Comparison of ENCODE assay signal across 25 cellular contexts in the genomic region with DNA sequence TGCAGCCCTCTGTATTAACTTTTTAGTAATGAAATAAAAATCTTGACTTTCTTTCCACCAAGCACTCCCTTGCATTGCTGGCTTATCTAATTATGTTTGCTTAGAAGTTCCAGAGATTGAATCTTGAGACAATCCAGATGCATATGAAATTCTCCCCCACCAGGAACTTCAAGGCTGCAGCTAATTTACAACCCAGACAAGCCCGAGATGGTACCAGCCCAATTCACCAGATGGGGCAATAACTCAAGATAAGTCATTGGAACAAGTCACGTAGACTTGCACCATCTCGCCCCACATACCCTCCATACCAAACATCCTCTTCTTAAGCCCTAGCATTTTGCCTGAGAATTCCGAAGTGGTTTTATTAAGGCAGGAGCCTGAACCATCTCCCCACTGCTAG. TPM values are rescaled to one million over a fixed set of nuclear protein-coding genes. Genes with fewer than 3 reads are reported as not detected.
DNase-seq lines count a peak whose midpoint lies in the region; ATAC-seq and TF ChIP-seq lines count a peak whose summit lies in the region.
"Had no signal": no experiment of that assay in that cellular context is flagged by ENCODE, and none has a peak within 500 bp of the region (broad histone marks: within the 10 kb centered on the region; RNA-seq: fewer than 3 reads in every experiment).

No MANE protein-coding gene starts in this region.

- H3K27me3 Mint-ChIP-seq in GM23338 (ENCODE audit: insufficient read depth, low read depth, poor library complexity) (no peaks in the 10 kb centered on the region), endodermal cell (ENCODE audit: insufficient read depth) (no peaks in the 10 kb centered on the region)
- H3K27me3 Mint-ChIP-seq in naive thymus-derived CD8-positive, alpha-beta T cell = peaks cover 0 to 5% (median 2%) of the 10 kb centered on the region in 5 donors
- H3K27me3 Mint-ChIP-seq: CD4-positive, alpha-beta T cell had no signal

- no peak overlapping the region for H3K4me3 Mint-ChIP-seq in GM23338
- H3K4me3 Mint-ChIP-seq in endodermal cell = no peak overlapping the region
- no peak overlapping the region for H3K4me3 Mint-ChIP-seq in naive thymus-derived CD8-positive, alpha-beta T cell
- H3K4me3 Mint-ChIP-seq: activated CD4-positive, alpha-beta memory T cell treated with anti-CD3 and anti-CD28 coated beads, Interleukin-2, amount 10 ng/mL, durations not matched to agents 7 days and 5 days; CD4-positive, alpha-beta T cell; natural killer cell treated with Interleukin-12 subunit alpha and Interleukin-12 subunit beta and Interleukin-15 and Interleukin-18, amount 100 ng/mL, for 72 hours had no signal

- no peaks in the 10 kb centered on the region for H3K27me3 ChIP-seq in GM23338 (ENCODE audit: insufficient read depth)
- no peaks in the 10 kb centered on the region for H3K27me3 ChIP-seq in endodermal cell (ENCODE audit: control insufficient read depth, insufficient read depth, low read length, poor library complexity, severe bottlenecking)
- H3K27me3 ChIP-seq in mesenchymal stem cell (ENCODE audit: control insufficient read depth in 1 of 2, insufficient read depth in 1 of 2, low read length in 2 of 2) = no peaks in the 10 kb centered on the region
- H3K27me3 ChIP-seq: body of pancreas, sigmoid colon, tibial artery had no signal

- H3K4me1 ChIP-seq in GM23338 (ENCODE audit: insufficient read depth) = peaks cover 14% of the 10 kb centered on the region; the same call in 1 of the 2 replicates
- no peaks in the 10 kb centered on the region for H3K4me1 ChIP-seq in endodermal cell (ENCODE audit: control insufficient read depth, insufficient read depth, low read length)
- H3K4me1 ChIP-seq in mesenchymal stem cell (ENCODE audit: control insufficient read depth, insufficient read depth, low read depth, low read length) = no peaks in the 10 kb centered on the region
- H3K4me1 ChIP-seq: body of pancreas, sigmoid colon, tibial artery had no signal

- H2AK5ac ChIP-seq in mesenchymal stem cell (ENCODE audit: low read length, severe bottlenecking) = no peak overlapping the region

- WGBS in endodermal cell (ENCODE audit: insufficient coverage in 1 of 2, insufficient read length in 1 of 2), 2 experiments = 87 to 88% methylated on average over 3 to 4 of the region's 4 CpGs
- WGBS in mesenchymal stem cell = 29% methylated on average over 4 of the region's 4 CpGs

- H3K4me1 Mint-ChIP-seq in GM23338 (peaks cover 19% of the 10 kb centered on the region), endodermal cell (peaks cover 14% of the 10 kb centered on the region)
- H3K4me1 Mint-ChIP-seq in naive thymus-derived CD8-positive, alpha-beta T cell = no peaks in the 10 kb centered on the region
- H3K4me1 Mint-ChIP-seq: activated CD4-positive, alpha-beta memory T cell treated with anti-CD3 and anti-CD28 coated beads, Interleukin-2, amount 10 ng/mL, durations not matched to agents 7 days and 5 days had no signal

- H3K9me3 Mint-ChIP-seq in GM23338 = no peaks in the 10 kb centered on the region
- peaks cover 5% of the 10 kb centered on the region for H3K9me3 Mint-ChIP-seq in endodermal cell
- peaks cover 1 to 52% (median 26%) of the 10 kb centered on the region in 9 donors for H3K9me3 Mint-ChIP-seq in naive thymus-derived CD8-positive, alpha-beta T cell
- H3K9me3 Mint-ChIP-seq: activated CD4-positive, alpha-beta memory T cell treated with anti-CD3 and anti-CD28 coated beads, Interleukin-2, amount 10 ng/mL, durations not matched to agents 7 days and 5 days had no signal

- H3K79me2 ChIP-seq in GM23338 (replicated peaks; ENCODE audit: insufficient read depth) = no peaks in the 10 kb centered on the region

- H3K23ac ChIP-seq in mesenchymal stem cell (ENCODE audit: low read length in 2 of 2) = no peak overlapping the region

- H3K9ac ChIP-seq in endodermal cell (ENCODE audit: extremely low read depth, low read length, poor library complexity, severe bottlenecking) = no peak overlapping the region
- no peak overlapping the region for H3K9ac ChIP-seq in mesenchymal stem cell (ENCODE audit: low read length)

- H2BK12ac ChIP-seq in mesenchymal stem cell (ENCODE audit: low read length in 2 of 2) = no peak overlapping the region

- peaks cover 5% of the 10 kb centered on the region; the same call in 1 of the 2 replicates for H3K9me2 ChIP-seq in GM23338 (ENCODE audit: insufficient read depth)

- H3K27ac ChIP-seq in GM23338 (ENCODE audit: low read depth) (no peak overlapping the region), endodermal cell (ENCODE audit: low read depth, low read length) (no peak overlapping the region), mesenchymal stem cell (ENCODE audit: low read length, poor library complexity, severe bottlenecking) (no peak overlapping the region)
- H3K27ac ChIP-seq: body of pancreas, sigmoid colon, tibial artery had no signal

- H2BK5ac ChIP-seq in mesenchymal stem cell (ENCODE audit: low read depth, low read length, poor library complexity, severe bottlenecking) = no peak overlapping the region

- H3K4me3 ChIP-seq in GM23338 (no peak overlapping the region), endodermal cell (ENCODE audit: low read length) (peak overlapping the region; percentile 33), mesenchymal stem cell (ENCODE audit: insufficient read depth in 1 of 2, low read depth in 1 of 2, low read length in 2 of 2) (no peak overlapping the region)
- H3K4me3 ChIP-seq: body of pancreas, sigmoid colon, tibial artery had no signal

- H3K27ac Mint-ChIP-seq in GM23338 (no peak overlapping the region), endodermal cell (no peak overlapping the region)
- no peak overlapping the region for H3K27ac Mint-ChIP-seq in naive thymus-derived CD8-positive, alpha-beta T cell
- H3K27ac Mint-ChIP-seq: activated CD4-positive, alpha-beta memory T cell treated with anti-CD3 and anti-CD28 coated beads, Interleukin-2, amount 10 ng/mL, durations not matched to agents 7 days and 5 days; CD4-positive, alpha-beta T cell; natural killer cell treated with Interleukin-12 subunit alpha and Interleukin-12 subunit beta and Interleukin-15 and Interleukin-18, amount 100 ng/mL, for 72 hours had no signal

- H3K14ac ChIP-seq in mesenchymal stem cell (ENCODE audit: low read length in 2 of 2) = no peak overlapping the region

- H4K20me1 ChIP-seq in GM23338 (replicated peaks; ENCODE audit: insufficient read depth) = no peaks in the 10 kb centered on the region

- POLR2A ChIA-PET in naive thymus-derived CD8-positive, alpha-beta T cell (lab: Charles Lee) = no interaction called here

- no peaks in the 10 kb centered on the region for H3F3A ChIP-seq in GM23338 (replicated peaks; ENCODE audit: low read depth)

- H4K8ac ChIP-seq in mesenchymal stem cell (ENCODE audit: low read length) = no peak overlapping the region

- H3K36me3 Mint-ChIP-seq in GM23338 (ENCODE audit: low read depth) (no peaks in the 10 kb centered on the region), endodermal cell (ENCODE audit: low read depth) (no peaks in the 10 kb centered on the region)
- peaks cover 3 to 27% (median 9%) of the 10 kb centered on the region in 3 donors for H3K36me3 Mint-ChIP-seq in naive thymus-derived CD8-positive, alpha-beta T cell

- H2BK120ac ChIP-seq in mesenchymal stem cell (ENCODE audit: low read depth, low read length) = no peak overlapping the region

- H4K91ac ChIP-seq in mesenchymal stem cell (ENCODE audit: low read length) = no peak overlapping the region

- no peak overlapping the region for H2BK15ac ChIP-seq in mesenchymal stem cell (ENCODE audit: low read depth, poor library complexity, severe bottlenecking)

- no peak overlapping the region for H3K18ac ChIP-seq in mesenchymal stem cell (ENCODE audit: low read depth in 1 of 2, low read length in 2 of 2)

- DNase-seq in GM23338 (ENCODE audit: low spot score) (peak; percentile 13), endodermal cell (no peak), mesenchymal stem cell (peak; percentile 6), NCI-H345 treated with DMSO at 0.1 percent for 48 hours (lab: John Stamatoyannopoulos, UW; ENCODE audit: unreplicated experiment) (no peak), NCI-H146 treated with DMSO at 0.1 percent for 48 hours (lab: John Stamatoyannopoulos, UW; ENCODE audit: unreplicated experiment) (no peak)
- DNase-seq in naive thymus-derived CD8-positive, alpha-beta T cell = no peak
- DNase-seq: activated CD4-positive, alpha-beta memory T cell treated with anti-CD3 and anti-CD28 coated beads, Interleukin-2, amount 10 ng/mL, durations not matched to agents 7 days and 5 days; activated CD8-positive, alpha-beta memory T cell treated with anti-CD3 and anti-CD28 coated beads, Interleukin-2, amount 50 U/mL, for 4 hours; activated naive CD4-positive, alpha-beta T cell treated with Interleukin-2 at 50 U/mL for 16 hours; AML-193; body of pancreas; CD4-positive, alpha-beta T cell; DND-41; HCEC 1CT; MM.1S; NCI-H1105 treated with DMSO at 0.1 percent for 48 hours; NCI-H2029; NCI-H524 treated with DMSO at 0.1 percent for 48 hours; occipital lobe; sigmoid colon; stimulated activated CD4-positive, alpha-beta T cell treated with anti-CD3 and anti-CD28 coated beads, Interleukin-4, amount 100 ng/mL, for 4 hours; tibial artery had no signal

- no peak overlapping the region for H3K4ac ChIP-seq in mesenchymal stem cell (ENCODE audit: low read depth in 1 of 2, low read length in 2 of 2)

- H3K36me3 ChIP-seq in GM23338 (ENCODE audit: insufficient read depth) (no peaks in the 10 kb centered on the region), endodermal cell (ENCODE audit: control insufficient read depth, insufficient read depth, low read length) (no peaks in the 10 kb centered on the region), mesenchymal stem cell (ENCODE audit: control insufficient read depth in 1 of 2, insufficient read depth in 2 of 2, low read depth in 1 of 2, low read length in 2 of 2) (no peaks in the 10 kb centered on the region)
- H3K36me3 ChIP-seq: sigmoid colon, tibial artery had no signal

- H3K4me2 ChIP-seq in GM23338 (no peak overlapping the region), mesenchymal stem cell (ENCODE audit: low read length, poor library complexity, severe bottlenecking) (no peak overlapping the region)

- H2AFZ ChIP-seq in GM23338 (no peak overlapping the region), mesenchymal stem cell (ENCODE audit: low read depth, low read length) (no peak overlapping the region)

- ATAC-seq in GM23338 (no peak), HG03095 (IDR thresholded peaks at IDR 0.05; ENCODE audit: unreplicated experiment) (no peak)
- ATAC-seq in naive thymus-derived CD8-positive, alpha-beta T cell = no peak
- ATAC-seq: body of pancreas; HepG2; natural killer cell treated with Interleukin-12 subunit alpha and Interleukin-12 subunit beta and Interleukin-15 and Interleukin-18, amount 100 ng/mL, for 72 hours had no signal

- H3K9me3 ChIP-seq in endodermal cell (ENCODE audit: control insufficient read depth, low read length) (peaks cover 10% of the 10 kb centered on the region), mesenchymal stem cell (ENCODE audit: control insufficient read depth, low read length) (peaks cover 2% of the 10 kb centered on the region)
- H3K9me3 ChIP-seq: sigmoid colon had no signal

- TF ChIP-seq CTCF in GM23338 (conservative IDR thresholded peaks at IDR 0.05; ENCODE audit: low read depth in 2 of 2) (0 out of 4 replicates have a peak, but pooled peaks of 1 of the 2 experiments have one; percentile 10), endodermal cell (conservative IDR thresholded peaks at IDR 0.05) (no peak)

- no peaks in the 10 kb centered on the region for H3K79me1 ChIP-seq in mesenchymal stem cell (replicated peaks; ENCODE audit: low read length, poor library complexity, severe bottlenecking)

RNA-seq across cellular contexts. Expression of a gene that starts 29.0 kb away (rescaled TPM):
- total RNA-seq in GM23338 (2014; rRNA removed; shearing (Covaris generic)) = 22.9 and 25.9 TPM in 2 replicates
- polyA plus RNA-seq in GM23338 (2016; fragmentation: Nextera tagmentation; extraction: Ambion mirVana) = 9.1 and 11.4 TPM in 2 replicates
- total RNA-seq in endodermal cell = 10 to 100 TPM; 20.7 to 22.0 TPM
- polyA plus RNA-seq in endodermal cell (2013, experiment 1 of 2) = 17.8 TPM
- polyA plus RNA-seq in endodermal cell (2013, experiment 2 of 2) = 19.1 TPM
- polyA plus RNA-seq in mesenchymal stem cell (2013, experiment 1 of 2) = 12.1 TPM
- polyA plus RNA-seq in mesenchymal stem cell (2013, experiment 2 of 2) = 11.8 TPM
- 10 to 100 TPM; 11.6 to 14.4 TPM for total RNA-seq in naive thymus-derived CD8-positive, alpha-beta T cell
- 1 to 10 TPM; 2.4 to 3.6 (median 3.3) TPM for polyA plus RNA-seq in naive thymus-derived CD8-positive, alpha-beta T cell

RNA-seq across cellular contexts. Expression of a gene that starts 41.3 kb away (rescaled TPM):
- total RNA-seq in GM23338 (2014; rRNA removed; shearing (Covaris generic)) = 38.8 and 40.1 TPM in 2 replicates
- 31.4 and 36.9 TPM in 2 replicates for polyA plus RNA-seq in GM23338 (2016; fragmentation: Nextera tagmentation; extraction: Ambion mirVana)
- 10 to 100 TPM; 41.5 to 53.1 TPM for total RNA-seq in endodermal cell
- 19.5 TPM for polyA plus RNA-seq in endodermal cell (2013, experiment 1 of 2)
- 13.9 TPM for polyA plus RNA-seq in endodermal cell (2013, experiment 2 of 2)
- polyA plus RNA-seq in mesenchymal stem cell (2013, experiment 1 of 2) = 13.1 TPM
- polyA plus RNA-seq in mesenchymal stem cell (2013, experiment 2 of 2) = 12.5 TPM
- 10 to 100 TPM; 39.8 to 47.0 TPM for total RNA-seq in naive thymus-derived CD8-positive, alpha-beta T cell
- polyA plus RNA-seq in naive thymus-derived CD8-positive, alpha-beta T cell = 10 to 100 TPM; 22.1 to 25.5 (median 23.8) TPM

RNA-seq across cellular contexts. Expression of a gene that starts 42.2 kb away (rescaled TPM):
- total RNA-seq in GM23338 (2014; rRNA removed; shearing (Covaris generic)) = 7.7 and 12.8 TPM in 2 replicates
- 2.2 and 2.6 TPM in 2 replicates for polyA plus RNA-seq in GM23338 (2016; fragmentation: Nextera tagmentation; extraction: Ambion mirVana)
- total RNA-seq in endodermal cell = 10 to 100 TPM; 20.4 to 29.2 TPM
- polyA plus RNA-seq in endodermal cell (2013, experiment 1 of 2) = 9.8 TPM
- polyA plus RNA-seq in endodermal cell (2013, experiment 2 of 2) = 7.5 TPM
- 3.5 TPM for polyA plus RNA-seq in mesenchymal stem cell (2013, experiment 1 of 2)
- polyA plus RNA-seq in mesenchymal stem cell (2013, experiment 2 of 2) = 3.5 TPM
- 1 to 10 TPM; 1.2 to 1.7 TPM for total RNA-seq in naive thymus-derived CD8-positive, alpha-beta T cell
- under 1 TPM; 0.06 to 0.29 (median 0.26) TPM for polyA plus RNA-seq in naive thymus-derived CD8-positive, alpha-beta T cell

Comparison
In these comparisons a context has a peak if more than half of its experiments do, and no peak if none do; other contexts are left out.
1. DNase-seq: peak in GM23338 (single experiment) and mesenchymal stem cell (single experiment); none in endodermal cell (single experiment), NCI-H345 treated with DMSO at 0.1 percent for 48 hours (single experiment), NCI-H146 treated with DMSO at 0.1 percent for 48 hours (single experiment) and naive thymus-derived CD8-positive, alpha-beta T cell (0 of 10).